ENCODE assay signal across 11 cellular contexts in genomic region chr1:107949467-107950253, GRCh38. TPM values are rescaled to one million over a fixed set of nuclear protein-coding genes. Genes with fewer than 3 reads are reported as not detected.
DNase-seq lines count a peak whose midpoint lies in the region; ATAC-seq, FAIRE-seq and TF ChIP-seq lines count a peak whose summit lies in the region.
"Had no signal": no experiment of that assay in that cellular context is flagged by ENCODE, and none has a peak within 500 bp of the region (broad histone marks: within the 10 kb centered on the region; RNA-seq: fewer than 3 reads in every experiment).

No MANE protein-coding gene starts in this region.

- H3K36me3 ChIP-seq in GM12878 (ENCODE audit: control insufficient read depth in 2 of 2, insufficient read depth in 2 of 2, low read length in 1 of 2): no peaks in the 10 kb centered on the region
- H3K36me3 ChIP-seq in HAP-1 (replicated peaks): no peaks in the 10 kb centered on the region

- DNase-seq in activated CD4-positive, alpha-beta T cell treated with anti-CD3 and anti-CD28 coated beads for 36 hours: peak; percentile 26
- DNase-seq in activated CD4-positive, alpha-beta T cell treated with anti-CD3 and anti-CD28 coated beads, Interleukin-2, amount 50 U/mL, for 48 hours: no peak
- DNase-seq in GM20000 (ENCODE audit: low spot score) (peak; percentile 22), GM12878 (ENCODE audit: low read depth, low spot score) (peak; percentile 69), AG08396 (ENCODE audit: low spot score) (no peak), Calu3 (no peak), HAP-1 (ENCODE audit: low spot score in 2 of 2) (no peak)
- DNase-seq: PC-3 had no signal

- CTCF ChIA-PET in activated CD4-positive, alpha-beta T cell treated with anti-CD3 and anti-CD28 coated beads for 36 hours (lab: Charles Lee): interaction anchor here (0.7 to 1.2 kb wide), 2 partner anchors 10 to 141 kb away, joined by 3 read pairs; no protein-coding TSS in a partner anchor
- CTCF ChIA-PET in GM12878 (lab: Yijun Ruan, JAX) (interaction anchor here (1.0 to 2.9 kb wide), 6 partner anchors 10 to 168 kb away, joined by 3 to 10 read pairs (median 4); no protein-coding TSS in a partner anchor), Calu3 (lab: Charles Lee) (no interaction called here)

- H4K20me1 ChIP-seq in GM12878 (ENCODE audit: control insufficient read depth, insufficient read depth): no peaks in the 10 kb centered on the region

- FAIRE-seq in GM12878 (lab: Jason Lieb, UNC): peak; percentile 90
- FAIRE-seq: A549, G401.6 had no signal

- TF ChIP-seq POLR2A in GM12878 (IDR thresholded peaks at IDR 0.05; ENCODE audit: low read depth, low read length): no peak

- 0% methylated on average over 3 of the region's 3 CpGs for WGBS in GM12878 (ENCODE audit: insufficient coverage, insufficient replicate concordance, low lambda C conversion rate, missing lambda C conversion rate)

- H3K4me2 ChIP-seq in GM12878 (ENCODE audit: control insufficient read depth, insufficient read depth): peak overlapping the region; percentile 63
- H3K4me2 ChIP-seq: A549 had no signal

- H3K36me3 Mint-ChIP-seq in activated CD4-positive, alpha-beta T cell treated with anti-CD3 and anti-CD28 coated beads for 36 hours (ENCODE audit: low read depth): no peaks in the 10 kb centered on the region
- no peaks in the 10 kb centered on the region for H3K36me3 Mint-ChIP-seq in Calu3 (ENCODE audit: insufficient read depth, unreplicated experiment)

- TF ChIP-seq CTCF in GM20000 (IDR thresholded peaks at IDR 0.05; ENCODE audit: extremely low read depth, missing control alignments) (no peak), GM12878 (IDR thresholded peaks at IDR 0.05 in 2 of 3, conservative IDR thresholded peaks at IDR 0.05 in 1 of 3; ENCODE audit: control insufficient read depth in 2 of 3, extremely low read depth in 1 of 3, insufficient read depth in 1 of 3, low read depth in 3 of 3, low read length in 3 of 3) (no peak), Calu3 (IDR thresholded peaks at IDR 0.05; ENCODE audit: unreplicated experiment) (no peak)

- H3K4me1 ChIP-seq in GM12878 (ENCODE audit: control insufficient read depth, insufficient read depth, low read length) (peaks cover 18% of the 10 kb centered on the region), HAP-1 (no peaks in the 10 kb centered on the region)
- H3K4me1 ChIP-seq: A549 had no signal

- no peaks in the 10 kb centered on the region; the same call in none of the 2 replicates for H3K79me2 ChIP-seq in GM12878 (ENCODE audit: control insufficient read depth, insufficient read depth, low read length)

- H3K9me3 ChIP-seq in GM12878 (replicated peaks; ENCODE audit: control insufficient read depth, insufficient read depth, low read length): no peaks in the 10 kb centered on the region
- H3K9me3 ChIP-seq in HAP-1: no peaks in the 10 kb centered on the region
- H3K9me3 ChIP-seq: A549 had no signal

- H3K9ac ChIP-seq in GM12878 (ENCODE audit: control insufficient read depth, insufficient read depth, low read length): no peak overlapping the region; the same call in 1 of the 2 replicates

- no peak for TF ChIP-seq RAD21 in GM12878 (IDR thresholded peaks at IDR 0.05; ENCODE audit: insufficient read depth, low read depth, low read length)

- H3K27me3 Mint-ChIP-seq in activated CD4-positive, alpha-beta T cell treated with anti-CD3 and anti-CD28 coated beads for 36 hours: no peaks in the 10 kb centered on the region
- peaks cover 42% of the 10 kb centered on the region for H3K27me3 Mint-ChIP-seq in Calu3 (ENCODE audit: unreplicated experiment)

- H3K27ac ChIP-seq in GM12878 (ENCODE audit: control insufficient read depth, insufficient read depth): peak overlapping the region; percentile 62
- H3K27ac ChIP-seq: A549 had no signal

- H3K4me3 Mint-ChIP-seq in activated CD4-positive, alpha-beta T cell treated with anti-CD3 and anti-CD28 coated beads for 36 hours: no peak overlapping the region
- no peak overlapping the region for H3K4me3 Mint-ChIP-seq in Calu3 (ENCODE audit: low read depth, unreplicated experiment)

- ATAC-seq in activated CD4-positive, alpha-beta T cell treated with anti-CD3 and anti-CD28 coated beads for 36 hours: peak; percentile 74
- ATAC-seq in HG03064 (IDR thresholded peaks at IDR 0.05; ENCODE audit: low read depth, unreplicated experiment): peak; percentile 71
- peak; percentile 89 for ATAC-seq in GM12878
- ATAC-seq: A549, PC-3 had no signal

- peaks cover 34% of the 10 kb centered on the region for H3K4me1 Mint-ChIP-seq in activated CD4-positive, alpha-beta T cell treated with anti-CD3 and anti-CD28 coated beads for 36 hours
- no peaks in the 10 kb centered on the region for H3K4me1 Mint-ChIP-seq in Calu3 (ENCODE audit: low read depth, unreplicated experiment)

- in situ Hi-C loops in GM12878 (cut with MboI) (no loop called here), HAP-1 (cut with MboI; ENCODE audit: low sequenced_read_pairs) (no loop called here)

- H3K27me3 ChIP-seq in GM12878 (replicated peaks in 1 of 2; ENCODE audit: control insufficient read depth in 2 of 2, insufficient read depth in 2 of 2, low read length in 1 of 2): no peaks in the 10 kb centered on the region; a peak in 1 of 4 replicates
- no peaks in the 10 kb centered on the region for H3K27me3 ChIP-seq in HAP-1 (ENCODE audit: low read depth)

- SMC1A ChIA-PET in GM12878 (lab: Charles Lee; ENCODE audit: uncharacterized antibody, unreplicated experiment): interaction anchor here (0.9 to 2.3 kb wide), 7 partner anchors 10 to 133 kb away, joined by 3 to 10 read pairs (median 6); no protein-coding TSS in a partner anchor

- 0 out of 4 replicates have a peak, but pooled peaks of 1 of the 2 experiments have one; percentile 40 for TF ChIP-seq EP300 in GM12878 (IDR thresholded peaks at IDR 0.05; ENCODE audit: borderline replicate concordance in 1 of 2, control insufficient read depth in 1 of 2, low read depth in 2 of 2, low read length in 2 of 2)

- no peak overlapping the region for H2AFZ ChIP-seq in GM12878 (ENCODE audit: control insufficient read depth, low read depth, low read length)

- RAD21 ChIA-PET in GM12878 (lab: Charles Lee; ENCODE audit: unreplicated experiment): interaction anchor here (0.9 to 1.6 kb wide), 5 partner anchors 9 to 52 kb away, joined by 3 to 7 read pairs (median 3); no protein-coding TSS in a partner anchor

- POLR2A ChIA-PET in activated CD4-positive, alpha-beta T cell treated with anti-CD3 and anti-CD28 coated beads for 36 hours (lab: Charles Lee): interaction anchor here (1.0 kb wide), 1 partner anchor 15 kb away, joined by 3 read pairs; no protein-coding TSS in a partner anchor
- POLR2A ChIA-PET in GM12878 (lab: Charles Lee): interaction anchor here (1.0 to 1.1 kb wide), 2 partner anchors 10 to 16 kb away, joined by 3 to 4 read pairs; no protein-coding TSS in a partner anchor

- H3K4me3 ChIP-seq in GM12878 (no peak overlapping the region; the same call in 1 of the 2 replicates), HAP-1 (no peak overlapping the region)
- H3K4me3 ChIP-seq: A549 had no signal

- H3K9me3 Mint-ChIP-seq in activated CD4-positive, alpha-beta T cell treated with anti-CD3 and anti-CD28 coated beads for 36 hours (ENCODE audit: low read depth): no peaks in the 10 kb centered on the region
- no peaks in the 10 kb centered on the region for H3K9me3 Mint-ChIP-seq in Calu3 (ENCODE audit: low read depth, unreplicated experiment)

- no TSS peak for BruUV-seq in GM12878 (replicated peaks; lab: Mats Ljungman, UMichigan)
- BruUV-seq in Calu3 (replicated peaks; lab: Mats Ljungman, UMichigan): no TSS peak

- H3K27ac Mint-ChIP-seq in activated CD4-positive, alpha-beta T cell treated with anti-CD3 and anti-CD28 coated beads for 36 hours: no peak overlapping the region
- H3K27ac Mint-ChIP-seq in Calu3 (ENCODE audit: unreplicated experiment): no peak overlapping the region

- intact Hi-C loops in activated CD4-positive, alpha-beta T cell treated with anti-CD3 and anti-CD28 coated beads for 36 hours (cut with DNase I, micrococcal nuclease): no loop called here
- intact Hi-C loops in GM12878 (cut with micrococcal nuclease; ENCODE audit: unreplicated experiment) (loop anchor here (1.0 kb wide), 1 partner anchor 14 kb away; no protein-coding TSS in a partner anchor), Calu3 (cut with micrococcal nuclease; ENCODE audit: unreplicated experiment) (no loop called here)

TF ChIP-seq in GM12878, 131 proteins besides CTCF, POLR2A, EP300 and RAD21 (continues in another document):
- no peak for TF ChIP-seq JUND (IDR thresholded peaks at IDR 0.05; ENCODE audit: low read depth, low read length)
- TF ChIP-seq BRCA1 (IDR thresholded peaks at IDR 0.05; ENCODE audit: low read depth, low read length): no peak
- TF ChIP-seq, protein P1, sequence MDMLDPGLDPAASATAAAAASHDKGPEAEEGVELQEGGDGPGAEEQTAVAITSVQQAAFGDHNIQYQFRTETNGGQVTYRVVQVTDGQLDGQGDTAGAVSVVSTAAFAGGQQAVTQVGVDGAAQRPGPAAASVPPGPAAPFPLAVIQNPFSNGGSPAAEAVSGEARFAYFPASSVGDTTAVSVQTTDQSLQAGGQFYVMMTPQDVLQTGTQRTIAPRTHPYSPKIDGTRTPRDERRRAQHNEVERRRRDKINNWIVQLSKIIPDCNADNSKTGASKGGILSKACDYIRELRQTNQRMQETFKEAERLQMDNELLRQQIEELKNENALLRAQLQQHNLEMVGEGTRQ (IDR thresholded peaks at IDR 0.05; ENCODE audit: borderline replicate concordance, low read depth, low read length): no peak
- TF ChIP-seq ESRRA (IDR thresholded peaks at IDR 0.05; ENCODE audit: low read length): no peak
- no peak for TF ChIP-seq MYC (IDR thresholded peaks at IDR 0.05; ENCODE audit: insufficient read depth, insufficient read length, insufficient replicate concordance, low read length, severe bottlenecking)

RNA-seq across cellular contexts. Expression of gene VAV3, which starts 15.3 kb away (rescaled TPM):
- 1 to 10 TPM; 1.3 to 1.9 TPM for total RNA-seq in activated CD4-positive, alpha-beta T cell treated with anti-CD3 and anti-CD28 coated beads for 36 hours
- 35.3 and 39.2 TPM in 2 replicates for total RNA-seq in GM12878 (2013; cell fraction: nucleolus; rRNA removed)
- 3.2 and 4.3 TPM in 2 replicates for total RNA-seq in GM12878 (2014; rRNA removed)
- 5.5 and 6.4 TPM in 2 replicates for total RNA-seq in GM12878 (2014; rRNA removed; fragmentation: Illumina TruSeq; extraction: Trizol)
- total RNA-seq in GM12878 (2021): 4.7 and 5.3 TPM in 2 replicates
- 0.49 TPM for polyA plus RNA-seq in GM12878 (2011; ENCODE audit: low read depth)
- polyA plus RNA-seq in GM12878 (2011; rRNA removed): 3.5 and 4.8 TPM in 2 replicates
- 1.6 TPM in 2 replicates for polyA plus RNA-seq in GM12878 (2011; cell fraction: cytosol; rRNA removed)
- polyA plus RNA-seq in GM12878 (2011; cell fraction: nucleus; rRNA removed): 2.5 and 3.5 TPM in 2 replicates
- 0.60 and 1.3 TPM in 2 replicates for polyA plus RNA-seq in GM12878 (2012)
- polyA plus RNA-seq in GM12878 (2014; fragmentation: Illumina TruSeq; extraction: Trizol): 4.1 and 5.6 TPM in 2 replicates
- 1 to 10 TPM; 1.3 TPM for polyA plus RNA-seq in GM12878 (2014; fragmentation: Nextera tagmentation; extraction: Ambion mirVana)
- 2.2 and 2.5 TPM in 2 replicates for polyA plus RNA-seq in GM12878 (2014; rRNA removed)
- polyA plus RNA-seq in GM12878 (2016; fragmentation: Nextera tagmentation; extraction: Ambion mirVana): 1 to 10 TPM in 1 of 2 experiments, under 1 TPM in 1; 0.84 to 4.3 TPM
- polyA minus RNA-seq in GM12878 (2011; rRNA and poly(A)+ RNA removed): 3.5 and 5.6 TPM in 2 replicates
- polyA minus RNA-seq in GM12878 (2011; cell fraction: cytosol; rRNA and poly(A)+ RNA removed): 2.1 and 2.8 TPM in 2 replicates
- polyA minus RNA-seq in GM12878 (2011; cell fraction: nucleus; rRNA and poly(A)+ RNA removed): 8.3 and 16.7 TPM in 2 replicates
- 33.3 and 38.2 TPM in 2 replicates for total RNA-seq in Calu3 (2022)

Comparison
In these comparisons a context has a peak if more than half of its experiments do, and no peak if none do; other contexts are left out.
1. DNase-seq: peak in activated CD4-positive, alpha-beta T cell treated with anti-CD3 and anti-CD28 coated beads for 36 hours (single experiment), GM20000 (single experiment) and GM12878 (single experiment); none in activated CD4-positive, alpha-beta T cell treated with anti-CD3 and anti-CD28 coated beads, Interleukin-2, amount 50 U/mL, for 48 hours (0 of 2), AG08396 (single experiment), Calu3 (single experiment) and HAP-1 (0 of 2).
2. Peak in every context shown above with its lines, with median percentiles within 50 percentile points of each other: ATAC-seq.